In genomic region chr5:128227984-128228383, GRCh38 we compare ENCODE assay signal across 9 cellular contexts.
DNase-seq lines count a peak whose midpoint lies in the region; ATAC-seq and TF ChIP-seq lines count a peak whose summit lies in the region.
"Had no signal": no experiment of that assay in that cellular context is flagged by ENCODE, and none has a peak within 500 bp of the region (broad histone marks: within the 10 kb centered on the region; RNA-seq: fewer than 3 reads in every experiment).

No MANE protein-coding gene starts in this region.

- H3K36me3 ChIP-seq in gastroesophageal sphincter (no peaks in the 10 kb centered on the region), thoracic aorta (no peaks in the 10 kb centered on the region)
- no peaks in the 10 kb centered on the region for H3K36me3 ChIP-seq in effector memory CD4-positive, alpha-beta T cell (ENCODE audit: control insufficient read depth, insufficient read depth, low read length)

- H3K27me3 ChIP-seq in gastroesophageal sphincter: no peaks in the 10 kb centered on the region
- H3K27me3 ChIP-seq in thoracic aorta (replicated peaks; ENCODE audit: insufficient read depth): no peaks in the 10 kb centered on the region
- H3K27me3 ChIP-seq in effector memory CD4-positive, alpha-beta T cell (replicated peaks; ENCODE audit: control insufficient read depth, insufficient read depth, low read length, poor library complexity, severe bottlenecking): no peaks in the 10 kb centered on the region

- peaks cover 0 to 1% of the 10 kb centered on the region in 2 donors for H3K9me3 Mint-ChIP-seq in activated T-cell treated with anti-CD3 and anti-CD28 coated beads, Interleukin-2, amount 50 U/mL, for 72 hours
- H3K9me3 Mint-ChIP-seq in activated T-cell treated with anti-CD3 and anti-CD28 coated beads, Interleukin-2, amount 50 U/mL, for 24 hours: no peaks in the 10 kb centered on the region

- no peak overlapping the region for H3K4me3 ChIP-seq in gastroesophageal sphincter
- H3K4me3 ChIP-seq in thoracic aorta: no peak overlapping the region
- H3K4me3 ChIP-seq in effector memory CD4-positive, alpha-beta T cell (ENCODE audit: insufficient read depth, low read depth, low read length, poor library complexity, severe bottlenecking): no peak overlapping the region

- peak; percentile 63 to 77 for ATAC-seq in activated T-cell treated with anti-CD3 and anti-CD28 coated beads, Interleukin-2, amount 50 U/mL, for 72 hours (replicated peaks in 1 of 2)
- ATAC-seq in gastroesophageal sphincter (peak; percentile 76), thoracic aorta (ENCODE audit: insufficient number of reproducible peaks, low FRiP score, low read depth) (peak; percentile 42)

- TF ChIP-seq EP300 in gastroesophageal sphincter (IDR thresholded peaks at IDR 0.05): no peak

- H3K27ac ChIP-seq in gastroesophageal sphincter (no peak overlapping the region), thoracic aorta (no peak overlapping the region)
- H3K27ac ChIP-seq in effector memory CD4-positive, alpha-beta T cell (ENCODE audit: insufficient read depth, low read length, poor library complexity, severe bottlenecking): no peak overlapping the region

- no peaks in the 10 kb centered on the region for H3K36me3 Mint-ChIP-seq in activated T-cell treated with anti-CD3 and anti-CD28 coated beads, Interleukin-2, amount 50 U/mL, for 72 hours (ENCODE audit: insufficient read depth in 2 of 2)
- no peaks in the 10 kb centered on the region for H3K36me3 Mint-ChIP-seq in activated T-cell treated with anti-CD3 and anti-CD28 coated beads, Interleukin-2, amount 50 U/mL, for 24 hours (ENCODE audit: low read depth)

- TF ChIP-seq CTCF in gastroesophageal sphincter (IDR thresholded peaks at IDR 0.05): no peak
- no peak for TF ChIP-seq CTCF in thoracic aorta (IDR thresholded peaks at IDR 0.05)

- no peaks in the 10 kb centered on the region for H3K9me3 ChIP-seq in gastroesophageal sphincter
- no peaks in the 10 kb centered on the region for H3K9me3 ChIP-seq in thoracic aorta
- no peaks in the 10 kb centered on the region for H3K9me3 ChIP-seq in effector memory CD4-positive, alpha-beta T cell (ENCODE audit: control insufficient read depth, low read length)

- 20 to 35% methylated on average over 2 of the region's 3 CpGs for WGBS in gastroesophageal sphincter (ENCODE audit: low coverage in 1 of 2), 2 donors

- no peak overlapping the region for H3K27ac Mint-ChIP-seq in activated T-cell treated with anti-CD3 and anti-CD28 coated beads, Interleukin-2, amount 50 U/mL, for 72 hours
- no peak overlapping the region for H3K27ac Mint-ChIP-seq in activated T-cell treated with anti-CD3 and anti-CD28 coated beads, Interleukin-2, amount 50 U/mL, for 24 hours
- H3K27ac Mint-ChIP-seq: B cell had no signal

- TF ChIP-seq POLR2A in gastroesophageal sphincter (IDR thresholded peaks at IDR 0.05): no peak

- no peaks in the 10 kb centered on the region for H3K4me1 Mint-ChIP-seq in activated T-cell treated with anti-CD3 and anti-CD28 coated beads, Interleukin-2, amount 50 U/mL, for 72 hours (ENCODE audit: low read depth)
- H3K4me1 Mint-ChIP-seq in activated T-cell treated with anti-CD3 and anti-CD28 coated beads, Interleukin-2, amount 50 U/mL, for 24 hours (ENCODE audit: low read depth): peaks cover 2% of the 10 kb centered on the region
- H3K4me1 Mint-ChIP-seq: B cell had no signal

- no peak overlapping the region for H3K4me3 Mint-ChIP-seq in activated T-cell treated with anti-CD3 and anti-CD28 coated beads, Interleukin-2, amount 50 U/mL, for 72 hours
- H3K4me3 Mint-ChIP-seq in activated T-cell treated with anti-CD3 and anti-CD28 coated beads, Interleukin-2, amount 50 U/mL, for 24 hours: no peak overlapping the region
- H3K4me3 Mint-ChIP-seq: B cell had no signal

- H3K4me1 ChIP-seq in gastroesophageal sphincter (peaks cover 0 to 13% (median 5%) of the 10 kb centered on the region in 3 donors), thoracic aorta (ENCODE audit: control insufficient read depth in 1 of 2, low read depth in 2 of 2) (no peaks in the 10 kb centered on the region)
- no peaks in the 10 kb centered on the region for H3K4me1 ChIP-seq in effector memory CD4-positive, alpha-beta T cell (ENCODE audit: control insufficient read depth, insufficient read depth, low read length, poor library complexity, severe bottlenecking)

- DNase-seq in activated T-cell treated with anti-CD3 and anti-CD28 coated beads, Interleukin-2, amount 50 U/mL, for 72 hours: peak; percentile 11 to 12
- DNase-seq in activated T-cell treated with anti-CD3 and anti-CD28 coated beads, Interleukin-2, amount 50 U/mL, for 24 hours: no peak
- DNase-seq in T1000 (lab: John Stamatoyannopoulos, UW): peak; percentile 36
- no peak for DNase-seq in thoracic aorta (ENCODE audit: low spot score)
- DNase-seq in foreskin melanocyte: no peak
- DNase-seq in DMS 273 treated with DMSO at 0.1 percent for 48 hours (lab: John Stamatoyannopoulos, UW): no peak
- DNase-seq in effector memory CD4-positive, alpha-beta T cell: no peak

- H3K27me3 Mint-ChIP-seq in activated T-cell treated with anti-CD3 and anti-CD28 coated beads, Interleukin-2, amount 50 U/mL, for 72 hours (ENCODE audit: low read depth): peaks cover 6% of the 10 kb centered on the region
- no peaks in the 10 kb centered on the region for H3K27me3 Mint-ChIP-seq in activated T-cell treated with anti-CD3 and anti-CD28 coated beads, Interleukin-2, amount 50 U/mL, for 24 hours
- H3K27me3 Mint-ChIP-seq: B cell had no signal

Comparison
In these comparisons a context has a peak if more than half of its experiments do, and no peak if none do; other contexts are left out.
1. DNase-seq: peak in activated T-cell treated with anti-CD3 and anti-CD28 coated beads, Interleukin-2, amount 50 U/mL, for 72 hours (2 of 2) and T1000 (single experiment); none in activated T-cell treated with anti-CD3 and anti-CD28 coated beads, Interleukin-2, amount 50 U/mL, for 24 hours (single experiment), thoracic aorta (single experiment), foreskin melanocyte (single experiment), DMS 273 treated with DMSO at 0.1 percent for 48 hours (single experiment) and effector memory CD4-positive, alpha-beta T cell (0 of 3).
2. Peak in every context shown above with its lines, with median percentiles within 50 percentile points of each other: ATAC-seq.